Comparison of ENCODE assay signal across 20 cellular contexts in genomic region chr12:29692237-29692636, GRCh38.
"Had no signal": no experiment of that assay in that cellular context is flagged by ENCODE, and none has a peak within 500 bp of the region (broad histone marks: within the 10 kb centered on the region; RNA-seq: fewer than 3 reads in every experiment).

No MANE protein-coding gene starts in this region.

- ATAC-seq: foreskin keratinocyte, left lobe of liver had no signal

- H3K4me1 ChIP-seq: foreskin keratinocyte, lower lobe of right lung, sigmoid colon, upper lobe of right lung had no signal

- H3K4me3 ChIP-seq: lower lobe of right lung, sigmoid colon, upper lobe of right lung had no signal

- DNase-seq: activated CD4-positive, alpha-beta T cell treated with anti-CD3 and anti-CD28 coated beads for 1 hour; activated CD8-positive, alpha-beta memory T cell treated with anti-CD3 and anti-CD28 coated beads for 24 hours; activated CD8-positive, alpha-beta memory T cell treated with anti-CD3 and anti-CD28 coated beads, Interleukin-2, amount 50 U/mL, for 48 hours; activated naive CD4-positive, alpha-beta T cell treated with Interleukin-2 at 50 U/mL for 16 hours; activated naive CD8-positive, alpha-beta T cell treated with anti-CD3 and anti-CD28 coated beads for 36 hours; activated T-cell treated with anti-CD3 and anti-CD28 coated beads, Interleukin-2, amount 50 U/mL, for 48 hours; central memory CD4-positive, alpha-beta T cell; dermis blood vessel endothelial cell; effector CD8-positive, alpha-beta T cell; foreskin keratinocyte; kidney; lower lobe of right lung; naive B cell; posterior cingulate gyrus; sigmoid colon; stimulated activated CD4-positive, alpha-beta T cell treated with anti-CD3 and anti-CD28 coated beads, Interleukin-4, amount 100 ng/mL, for 1 hour; stimulated activated naive CD4-positive, alpha-beta T cell; upper lobe of right lung; WERI-Rb-1 had no signal

- H3K36me3 ChIP-seq: lower lobe of right lung, sigmoid colon, upper lobe of right lung, WERI-Rb-1 had no signal

- H3K27me3 ChIP-seq: foreskin keratinocyte, sigmoid colon, upper lobe of right lung had no signal

- H3K9me3 ChIP-seq: lower lobe of right lung, sigmoid colon, upper lobe of right lung had no signal

- H3K27ac ChIP-seq: foreskin keratinocyte, lower lobe of right lung, sigmoid colon, upper lobe of right lung, WERI-Rb-1 had no signal
